ENCODE assay signal across 1 cellular context in the genomic region with DNA sequence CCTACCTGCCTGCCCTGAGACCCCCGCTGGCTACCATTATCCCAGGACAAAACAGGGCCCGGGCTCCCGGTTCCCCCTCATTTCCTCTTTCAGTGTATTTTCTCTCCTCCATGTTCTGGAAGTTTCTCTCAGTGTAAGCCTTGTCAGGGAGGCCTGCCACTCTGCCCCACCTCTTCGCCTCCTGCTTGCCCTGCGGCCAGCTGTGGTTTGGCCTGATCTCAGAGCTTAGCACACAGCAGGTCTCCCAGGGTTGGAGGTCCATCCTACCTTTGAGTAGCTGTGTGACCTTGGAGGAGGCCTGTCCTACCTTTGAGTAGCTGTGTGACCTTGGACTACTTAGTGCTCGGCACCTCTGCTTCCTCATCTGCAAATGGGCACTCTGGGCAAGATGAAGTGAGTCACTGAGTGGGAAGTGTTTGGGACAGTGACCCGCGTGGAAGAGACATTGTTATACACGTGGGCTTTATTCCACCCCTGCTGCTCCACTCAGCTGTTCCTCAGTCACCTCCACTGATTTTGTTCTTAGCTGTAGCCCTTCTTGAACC.
TF ChIP-seq lines count a peak whose summit lies in the region.

No MANE protein-coding gene starts in this region.

TF ChIP-seq in H1, 55 proteins besides CTCF, POLR2A, EP300 and RAD21:
- TF ChIP-seq RBBP5 (IDR thresholded peaks at IDR 0.05; ENCODE audit: borderline replicate concordance, low read depth, low read length), result no peak
- TF ChIP-seq HDAC6 (IDR thresholded peaks at IDR 0.05; ENCODE audit: low read depth, low read length), result no peak
- TF ChIP-seq, protein P1, sequence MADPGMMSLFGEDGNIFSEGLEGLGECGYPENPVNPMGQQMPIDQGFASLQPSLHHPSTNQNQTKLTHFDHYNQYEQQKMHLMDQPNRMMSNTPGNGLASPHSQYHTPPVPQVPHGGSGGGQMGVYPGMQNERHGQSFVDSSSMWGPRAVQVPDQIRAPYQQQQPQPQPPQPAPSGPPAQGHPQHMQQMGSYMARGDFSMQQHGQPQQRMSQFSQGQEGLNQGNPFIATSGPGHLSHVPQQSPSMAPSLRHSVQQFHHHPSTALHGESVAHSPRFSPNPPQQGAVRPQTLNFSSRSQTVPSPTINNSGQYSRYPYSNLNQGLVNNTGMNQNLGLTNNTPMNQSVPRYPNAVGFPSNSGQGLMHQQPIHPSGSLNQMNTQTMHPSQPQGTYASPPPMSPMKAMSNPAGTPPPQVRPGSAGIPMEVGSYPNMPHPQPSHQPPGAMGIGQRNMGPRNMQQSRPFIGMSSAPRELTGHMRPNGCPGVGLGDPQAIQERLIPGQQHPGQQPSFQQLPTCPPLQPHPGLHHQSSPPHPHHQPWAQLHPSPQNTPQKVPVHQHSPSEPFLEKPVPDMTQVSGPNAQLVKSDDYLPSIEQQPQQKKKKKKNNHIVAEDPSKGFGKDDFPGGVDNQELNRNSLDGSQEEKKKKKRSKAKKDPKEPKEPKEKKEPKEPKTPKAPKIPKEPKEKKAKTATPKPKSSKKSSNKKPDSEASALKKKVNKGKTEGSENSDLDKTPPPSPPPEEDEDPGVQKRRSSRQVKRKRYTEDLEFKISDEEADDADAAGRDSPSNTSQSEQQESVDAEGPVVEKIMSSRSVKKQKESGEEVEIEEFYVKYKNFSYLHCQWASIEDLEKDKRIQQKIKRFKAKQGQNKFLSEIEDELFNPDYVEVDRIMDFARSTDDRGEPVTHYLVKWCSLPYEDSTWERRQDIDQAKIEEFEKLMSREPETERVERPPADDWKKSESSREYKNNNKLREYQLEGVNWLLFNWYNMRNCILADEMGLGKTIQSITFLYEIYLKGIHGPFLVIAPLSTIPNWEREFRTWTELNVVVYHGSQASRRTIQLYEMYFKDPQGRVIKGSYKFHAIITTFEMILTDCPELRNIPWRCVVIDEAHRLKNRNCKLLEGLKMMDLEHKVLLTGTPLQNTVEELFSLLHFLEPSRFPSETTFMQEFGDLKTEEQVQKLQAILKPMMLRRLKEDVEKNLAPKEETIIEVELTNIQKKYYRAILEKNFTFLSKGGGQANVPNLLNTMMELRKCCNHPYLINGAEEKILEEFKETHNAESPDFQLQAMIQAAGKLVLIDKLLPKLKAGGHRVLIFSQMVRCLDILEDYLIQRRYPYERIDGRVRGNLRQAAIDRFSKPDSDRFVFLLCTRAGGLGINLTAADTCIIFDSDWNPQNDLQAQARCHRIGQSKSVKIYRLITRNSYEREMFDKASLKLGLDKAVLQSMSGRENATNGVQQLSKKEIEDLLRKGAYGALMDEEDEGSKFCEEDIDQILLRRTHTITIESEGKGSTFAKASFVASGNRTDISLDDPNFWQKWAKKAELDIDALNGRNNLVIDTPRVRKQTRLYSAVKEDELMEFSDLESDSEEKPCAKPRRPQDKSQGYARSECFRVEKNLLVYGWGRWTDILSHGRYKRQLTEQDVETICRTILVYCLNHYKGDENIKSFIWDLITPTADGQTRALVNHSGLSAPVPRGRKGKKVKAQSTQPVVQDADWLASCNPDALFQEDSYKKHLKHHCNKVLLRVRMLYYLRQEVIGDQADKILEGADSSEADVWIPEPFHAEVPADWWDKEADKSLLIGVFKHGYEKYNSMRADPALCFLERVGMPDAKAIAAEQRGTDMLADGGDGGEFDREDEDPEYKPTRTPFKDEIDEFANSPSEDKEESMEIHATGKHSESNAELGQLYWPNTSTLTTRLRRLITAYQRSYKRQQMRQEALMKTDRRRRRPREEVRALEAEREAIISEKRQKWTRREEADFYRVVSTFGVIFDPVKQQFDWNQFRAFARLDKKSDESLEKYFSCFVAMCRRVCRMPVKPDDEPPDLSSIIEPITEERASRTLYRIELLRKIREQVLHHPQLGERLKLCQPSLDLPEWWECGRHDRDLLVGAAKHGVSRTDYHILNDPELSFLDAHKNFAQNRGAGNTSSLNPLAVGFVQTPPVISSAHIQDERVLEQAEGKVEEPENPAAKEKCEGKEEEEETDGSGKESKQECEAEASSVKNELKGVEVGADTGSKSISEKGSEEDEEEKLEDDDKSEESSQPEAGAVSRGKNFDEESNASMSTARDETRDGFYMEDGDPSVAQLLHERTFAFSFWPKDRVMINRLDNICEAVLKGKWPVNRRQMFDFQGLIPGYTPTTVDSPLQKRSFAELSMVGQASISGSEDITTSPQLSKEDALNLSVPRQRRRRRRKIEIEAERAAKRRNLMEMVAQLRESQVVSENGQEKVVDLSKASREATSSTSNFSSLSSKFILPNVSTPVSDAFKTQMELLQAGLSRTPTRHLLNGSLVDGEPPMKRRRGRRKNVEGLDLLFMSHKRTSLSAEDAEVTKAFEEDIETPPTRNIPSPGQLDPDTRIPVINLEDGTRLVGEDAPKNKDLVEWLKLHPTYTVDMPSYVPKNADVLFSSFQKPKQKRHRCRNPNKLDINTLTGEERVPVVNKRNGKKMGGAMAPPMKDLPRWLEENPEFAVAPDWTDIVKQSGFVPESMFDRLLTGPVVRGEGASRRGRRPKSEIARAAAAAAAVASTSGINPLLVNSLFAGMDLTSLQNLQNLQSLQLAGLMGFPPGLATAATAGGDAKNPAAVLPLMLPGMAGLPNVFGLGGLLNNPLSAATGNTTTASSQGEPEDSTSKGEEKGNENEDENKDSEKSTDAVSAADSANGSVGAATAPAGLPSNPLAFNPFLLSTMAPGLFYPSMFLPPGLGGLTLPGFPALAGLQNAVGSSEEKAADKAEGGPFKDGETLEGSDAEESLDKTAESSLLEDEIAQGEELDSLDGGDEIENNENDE (IDR thresholded peaks at IDR 0.05; ENCODE audit: insufficient replicate concordance, low read length), result no peak
- TF ChIP-seq SIX5 (IDR thresholded peaks at IDR 0.05; ENCODE audit: low read depth, low read length), result no peak
- TF ChIP-seq POU5F1 (IDR thresholded peaks at IDR 0.05; ENCODE audit: low read depth, low read length), result no peak
- no peak for TF ChIP-seq RFX5 (IDR thresholded peaks at IDR 0.05; ENCODE audit: borderline replicate concordance, low read depth, low read length)
- TF ChIP-seq SP2 (IDR thresholded peaks at IDR 0.05; ENCODE audit: low read length), result no peak
- TF ChIP-seq CHD1 (IDR thresholded peaks at IDR 0.05; ENCODE audit: low read depth, low read length), result no peak
- no peak for TF ChIP-seq CHD2 (IDR thresholded peaks at IDR 0.05; ENCODE audit: low read length)
TF ChIP-seq in H1: peak in this region for 0.
